Comparison of ENCODE assay signal across 17 cellular contexts in genomic region chr14:81465507-81466228, GRCh38.
A peak's percentile ranks its signal among the peaks of the same experiment; 100 is the strongest.
DNase-seq lines count a peak whose midpoint lies in the region; ATAC-seq, FAIRE-seq and TF ChIP-seq lines count a peak whose summit lies in the region.
"Had no signal": no experiment of that assay in that cellular context is flagged by ENCODE, and none has a peak within 500 bp of the region (broad histone marks: within the 10 kb centered on the region; RNA-seq: fewer than 3 reads in every experiment).

No MANE protein-coding gene starts in this region.

- no peak for TF ChIP-seq POLR2A in GM12891 (IDR thresholded peaks at IDR 0.05; ENCODE audit: low read depth, low read length)

- FAIRE-seq in GM12891 (lab: Jason Lieb, UNC) (no peak), kidney (lab: Jason Lieb, UNC) (no peak)
- FAIRE-seq: GM19239 had no signal

- H3K27ac ChIP-seq in CD4-positive, CD25-positive, alpha-beta regulatory T cell (ENCODE audit: insufficient read depth, low read length, poor library complexity, severe bottlenecking): no peak overlapping the region
- H3K27ac ChIP-seq in CD8-positive, alpha-beta T cell (ENCODE audit: low read depth, low read length): no peak overlapping the region
- no peak overlapping the region for H3K27ac ChIP-seq in naive thymus-derived CD4-positive, alpha-beta T cell (ENCODE audit: low read depth, low read length)
- no peak overlapping the region for H3K27ac ChIP-seq in kidney (ENCODE audit: low read depth in 2 of 2, low read length in 2 of 2)
- H3K27ac ChIP-seq: cardiac muscle cell had no signal

- H3K9me3 ChIP-seq in CD4-positive, CD25-positive, alpha-beta regulatory T cell (ENCODE audit: control insufficient read depth in 2 of 2, low read length in 2 of 2): no peaks in the 10 kb centered on the region
- no peaks in the 10 kb centered on the region for H3K9me3 ChIP-seq in CD8-positive, alpha-beta T cell (ENCODE audit: low read length)
- H3K9me3 ChIP-seq in naive thymus-derived CD4-positive, alpha-beta T cell (ENCODE audit: control insufficient read depth in 2 of 3, low read length in 3 of 3): no peaks in the 10 kb centered on the region
- no peaks in the 10 kb centered on the region for H3K9me3 ChIP-seq in kidney (ENCODE audit: control insufficient read depth in 1 of 2, low read length in 2 of 2)
- H3K9me3 ChIP-seq: BE2C, MG63, transverse colon had no signal

- no peak for TF ChIP-seq CTCF in CD8-positive, alpha-beta T cell (IDR thresholded peaks at IDR 0.05)
- no peak for TF ChIP-seq CTCF in kidney (IDR thresholded peaks at IDR 0.05; ENCODE audit: borderline replicate concordance, extremely low read depth, insufficient read depth)

- H3K27me3 Mint-ChIP-seq in CD4-positive, CD25-positive, alpha-beta regulatory T cell: peaks cover 4% of the 10 kb centered on the region
- no peaks in the 10 kb centered on the region for H3K27me3 Mint-ChIP-seq in CD8-positive, alpha-beta T cell (ENCODE audit: low read depth)
- H3K27me3 Mint-ChIP-seq in activated T-helper 17 cell treated with anti-CD3 and anti-CD28 coated beads, Interleukin-2, amount 50 U/mL, for 72 hours: no peaks in the 10 kb centered on the region
- no peaks in the 10 kb centered on the region for H3K27me3 Mint-ChIP-seq in naive thymus-derived CD4-positive, alpha-beta T cell

- POLR2A ChIA-PET in CD8-positive, alpha-beta T cell (lab: Charles Lee): interaction anchor here (1.3 to 2.4 kb wide), 2 partner anchors 245 to 247 kb away, joined by 3 to 9 read pairs; partner anchors contain the start of gene GTF2A1
- POLR2A ChIA-PET in naive thymus-derived CD4-positive, alpha-beta T cell (lab: Charles Lee): interaction anchor here (1.5 to 1.9 kb wide), 2 partner anchors 68 to 245 kb away, joined by 4 to 6 read pairs; partner anchors contain the start of genes GTF2A1 and SEL1L

- ATAC-seq in CD4-positive, CD25-positive, alpha-beta regulatory T cell (ENCODE audit: low read depth in 2 of 2): no peak
- no peak for ATAC-seq in CD8-positive, alpha-beta T cell
- ATAC-seq in activated T-helper 17 cell treated with anti-CD3 and anti-CD28 coated beads, Interleukin-2, amount 50 U/mL, for 72 hours (replicated peaks): no peak
- no peak for ATAC-seq in naive thymus-derived CD4-positive, alpha-beta T cell
- no peak for ATAC-seq in HG02678 (IDR thresholded peaks at IDR 0.05; ENCODE audit: unreplicated experiment)

- H3K27me3 ChIP-seq in CD4-positive, CD25-positive, alpha-beta regulatory T cell (ENCODE audit: control insufficient read depth, insufficient read depth, low read length): no peaks in the 10 kb centered on the region
- no peaks in the 10 kb centered on the region for H3K27me3 ChIP-seq in CD8-positive, alpha-beta T cell (ENCODE audit: insufficient read depth, low read length)
- H3K27me3 ChIP-seq in naive thymus-derived CD4-positive, alpha-beta T cell (ENCODE audit: control insufficient read depth in 2 of 2, insufficient read depth in 2 of 2, low read length in 2 of 2): no peaks in the 10 kb centered on the region
- H3K27me3 ChIP-seq: BE2C, cardiac muscle cell, MG63, transverse colon had no signal

- intact Hi-C loops in CD8-positive, alpha-beta T cell (cut with DNase I, micrococcal nuclease): loop anchor here (2.0 to 5.0 kb wide), 3 partner anchors 67 to 469 kb away; partner anchors contain the start of gene SEL1L (in 1 of the 2)
- intact Hi-C loops in naive thymus-derived CD4-positive, alpha-beta T cell (cut with micrococcal nuclease): loop anchor here in 1 of 2 donors (2.0 kb wide), 2 partner anchors 247 to 507 kb away; no protein-coding TSS in a partner anchor
- intact Hi-C loops in kidney (cut with DNase I): no loop called here

- peaks cover 0 to 16% (median 3%) of the 10 kb centered on the region in 4 donors for H3K4me1 Mint-ChIP-seq in CD4-positive, CD25-positive, alpha-beta regulatory T cell
- H3K4me1 Mint-ChIP-seq in CD8-positive, alpha-beta T cell (ENCODE audit: low read depth): peaks cover 10% of the 10 kb centered on the region
- H3K4me1 Mint-ChIP-seq in activated T-helper 17 cell treated with anti-CD3 and anti-CD28 coated beads, Interleukin-2, amount 50 U/mL, for 72 hours: peaks cover 5% of the 10 kb centered on the region
- H3K4me1 Mint-ChIP-seq in naive thymus-derived CD4-positive, alpha-beta T cell: peaks cover 0 to 22% (median 8%) of the 10 kb centered on the region in 7 donors

- CTCF ChIA-PET in CD8-positive, alpha-beta T cell (lab: Charles Lee): interaction anchor here (0.8 to 5.6 kb wide), 10 partner anchors 11 to 477 kb away, joined by 3 to 74 read pairs (median 7); no protein-coding TSS in a partner anchor
- CTCF ChIA-PET in naive thymus-derived CD4-positive, alpha-beta T cell (lab: Charles Lee): interaction anchor here (1.2 to 1.4 kb wide), 2 partner anchors 22 to 68 kb away, joined by 3 to 7 read pairs; partner anchors contain the start of gene SEL1L

- no peak for DNase-seq in CD4-positive, CD25-positive, alpha-beta regulatory T cell
- DNase-seq in CD8-positive, alpha-beta T cell: no peak
- DNase-seq in naive thymus-derived CD4-positive, alpha-beta T cell: no peak
- no peak for DNase-seq in GM12891 (ENCODE audit: insufficient read length, low spot score)
- no peak for DNase-seq in kidney
- DNase-seq: activated CD8-positive, alpha-beta memory T cell treated with anti-CD3 and anti-CD28 coated beads for 24 hours; BE2C; effector CD4-positive, alpha-beta T cell; MG63; NCI-H187 treated with DMSO at 0.1 percent for 48 hours; NCI-H510A treated with DMSO at 0.1 percent for 48 hours; stimulated activated CD4-positive, alpha-beta T cell treated with anti-CD3 and anti-CD28 coated beads, Interleukin-4, amount 100 ng/mL, for 1 hour; transverse colon had no signal

- H3K36me3 ChIP-seq in CD4-positive, CD25-positive, alpha-beta regulatory T cell (ENCODE audit: control insufficient read depth, insufficient read depth, low read length): no peaks in the 10 kb centered on the region
- H3K36me3 ChIP-seq in CD8-positive, alpha-beta T cell (ENCODE audit: insufficient read depth, low read length): no peaks in the 10 kb centered on the region
- H3K36me3 ChIP-seq in naive thymus-derived CD4-positive, alpha-beta T cell (ENCODE audit: control insufficient read depth in 2 of 3, insufficient read depth in 3 of 3, low read length in 3 of 3): no peaks in the 10 kb centered on the region
- no peaks in the 10 kb centered on the region for H3K36me3 ChIP-seq in kidney (ENCODE audit: control insufficient read depth in 1 of 2, insufficient read depth in 2 of 2, low read length in 2 of 2)
- H3K36me3 ChIP-seq: BE2C, cardiac muscle cell, MG63, transverse colon had no signal

- peaks cover 0 to 2% (median 0%) of the 10 kb centered on the region in 7 donors for H3K9me3 Mint-ChIP-seq in CD4-positive, CD25-positive, alpha-beta regulatory T cell
- no peaks in the 10 kb centered on the region for H3K9me3 Mint-ChIP-seq in CD8-positive, alpha-beta T cell
- H3K9me3 Mint-ChIP-seq in activated T-helper 17 cell treated with anti-CD3 and anti-CD28 coated beads, Interleukin-2, amount 50 U/mL, for 72 hours: no peaks in the 10 kb centered on the region
- no peaks in the 10 kb centered on the region for H3K9me3 Mint-ChIP-seq in naive thymus-derived CD4-positive, alpha-beta T cell

- H3K4me3 Mint-ChIP-seq in CD4-positive, CD25-positive, alpha-beta regulatory T cell: peak overlapping the region; percentile 46 to 82 (median 74)
- peak overlapping the region; percentile 68 for H3K4me3 Mint-ChIP-seq in CD8-positive, alpha-beta T cell
- peak overlapping the region; percentile 81 for H3K4me3 Mint-ChIP-seq in activated T-helper 17 cell treated with anti-CD3 and anti-CD28 coated beads, Interleukin-2, amount 50 U/mL, for 72 hours
- peak overlapping the region; percentile 38 to 91 (median 72) for H3K4me3 Mint-ChIP-seq in naive thymus-derived CD4-positive, alpha-beta T cell

- H3K27ac Mint-ChIP-seq in CD4-positive, CD25-positive, alpha-beta regulatory T cell: peak overlapping the region in 2 of 3 donors; percentile 82 to 86
- no peak overlapping the region for H3K27ac Mint-ChIP-seq in CD8-positive, alpha-beta T cell
- H3K27ac Mint-ChIP-seq in activated T-helper 17 cell treated with anti-CD3 and anti-CD28 coated beads, Interleukin-2, amount 50 U/mL, for 72 hours: no peak overlapping the region
- peak overlapping the region in 7 of 9 donors; percentile 53 to 98 (median 69) for H3K27ac Mint-ChIP-seq in naive thymus-derived CD4-positive, alpha-beta T cell

- no peaks in the 10 kb centered on the region for H3K4me1 ChIP-seq in CD4-positive, CD25-positive, alpha-beta regulatory T cell (ENCODE audit: control insufficient read depth, insufficient read depth, low read length, poor library complexity, severe bottlenecking)
- H3K4me1 ChIP-seq in CD8-positive, alpha-beta T cell (ENCODE audit: insufficient read depth, low read length): no peaks in the 10 kb centered on the region
- no peaks in the 10 kb centered on the region for H3K4me1 ChIP-seq in naive thymus-derived CD4-positive, alpha-beta T cell (ENCODE audit: control insufficient read depth in 2 of 2, insufficient read depth in 2 of 2, low read length in 2 of 2)
- H3K4me1 ChIP-seq in kidney (ENCODE audit: control insufficient read depth in 1 of 2, insufficient read depth in 1 of 2, low read depth in 1 of 2, low read length in 2 of 2): no peaks in the 10 kb centered on the region
- H3K4me1 ChIP-seq: BE2C had no signal

- H3K36me3 Mint-ChIP-seq in CD4-positive, CD25-positive, alpha-beta regulatory T cell: peaks cover 4% of the 10 kb centered on the region
- no peaks in the 10 kb centered on the region for H3K36me3 Mint-ChIP-seq in CD8-positive, alpha-beta T cell
- no peaks in the 10 kb centered on the region for H3K36me3 Mint-ChIP-seq in activated T-helper 17 cell treated with anti-CD3 and anti-CD28 coated beads, Interleukin-2, amount 50 U/mL, for 72 hours (ENCODE audit: low read depth)
- H3K36me3 Mint-ChIP-seq in naive thymus-derived CD4-positive, alpha-beta T cell: peaks cover 0 to 6% (median 0%) of the 10 kb centered on the region in 5 donors

- no peak overlapping the region for H3K4me3 ChIP-seq in CD4-positive, CD25-positive, alpha-beta regulatory T cell (ENCODE audit: low read depth, low read length)
- H3K4me3 ChIP-seq in CD8-positive, alpha-beta T cell (ENCODE audit: low read depth, low read length): no peak overlapping the region
- H3K4me3 ChIP-seq in naive thymus-derived CD4-positive, alpha-beta T cell (ENCODE audit: low read length): no peak overlapping the region
- no peak overlapping the region for H3K4me3 ChIP-seq in kidney (ENCODE audit: low read length in 2 of 2)

- no peak overlapping the region for H3K9ac ChIP-seq in kidney (ENCODE audit: low read length in 2 of 2)

TF ChIP-seq in GM12891, 5 proteins besides CTCF, POLR2A, EP300 and RAD21:
- TF ChIP-seq POLR2AphosphoS5 (IDR thresholded peaks at IDR 0.05; ENCODE audit: low read depth, low read length) (no peak), PAX5 (IDR thresholded peaks at IDR 0.05; ENCODE audit: insufficient read depth, low read length, severe bottlenecking) (no peak), TAF1 (IDR thresholded peaks at IDR 0.05; ENCODE audit: low read depth, low read length) (no peak), SPI1 (IDR thresholded peaks at IDR 0.05; ENCODE audit: low read depth, low read length) (no peak), POU2F2 (IDR thresholded peaks at IDR 0.05; ENCODE audit: low read depth, low read length) (no peak)

Comparison
In these comparisons a context has a peak if more than half of its experiments do, and no peak if none do; other contexts are left out.
1. H3K27ac Mint-ChIP-seq: peak in CD4-positive, CD25-positive, alpha-beta regulatory T cell (2 of 3) and naive thymus-derived CD4-positive, alpha-beta T cell (7 of 9); none in CD8-positive, alpha-beta T cell (single experiment) and activated T-helper 17 cell treated with anti-CD3 and anti-CD28 coated beads, Interleukin-2, amount 50 U/mL, for 72 hours (single experiment).
2. Peak in every context shown above with its lines, with median percentiles within 50 percentile points of each other: H3K4me3 Mint-ChIP-seq.